2 cellular contexts compared by ENCODE assay signal in the genomic region with DNA sequence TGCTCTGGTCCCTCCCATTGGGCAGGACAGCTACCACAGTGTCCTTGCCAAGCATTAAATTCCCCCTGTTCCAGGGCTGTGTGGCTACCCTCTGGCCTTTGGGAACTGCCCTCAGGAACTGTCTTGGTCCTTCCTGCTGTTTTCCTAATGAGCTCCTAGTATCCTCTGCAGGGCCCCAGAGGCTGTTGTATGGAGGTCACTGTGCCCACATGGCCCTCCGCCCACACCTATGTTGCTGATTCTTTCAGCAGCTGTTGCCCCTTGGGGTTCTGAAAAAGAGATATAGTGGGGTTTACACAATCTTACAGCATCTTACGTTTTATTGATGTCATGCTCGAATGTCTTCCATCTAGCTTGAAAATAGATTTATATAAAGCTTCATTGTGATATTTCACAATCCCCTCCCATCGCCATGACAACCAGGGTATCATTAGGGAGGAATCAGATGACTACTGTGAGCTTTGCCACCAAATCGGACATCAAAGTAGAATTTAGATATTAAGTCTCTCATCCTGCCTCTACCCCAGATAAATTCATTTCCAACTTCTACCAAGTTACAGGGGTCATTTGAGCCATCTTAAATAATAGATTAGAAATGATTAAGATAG.
TF ChIP-seq lines count a peak whose summit lies in the region.

No MANE protein-coding gene starts in this region.

TF ChIP-seq in HepG2, 621 proteins besides CTCF, POLR2A, EP300 and RAD21:
- TF ChIP-seq ZNF768 (CRISPR knock-in tag; IDR thresholded peaks at IDR 0.05) (no peak), CEBPB (IDR thresholded peaks at IDR 0.05; ENCODE audit: borderline replicate concordance, low read depth, low read length) (peak; percentile 32; the same call in 1 of the 2 replicates)
- TF ChIP-seq, protein P1, sequence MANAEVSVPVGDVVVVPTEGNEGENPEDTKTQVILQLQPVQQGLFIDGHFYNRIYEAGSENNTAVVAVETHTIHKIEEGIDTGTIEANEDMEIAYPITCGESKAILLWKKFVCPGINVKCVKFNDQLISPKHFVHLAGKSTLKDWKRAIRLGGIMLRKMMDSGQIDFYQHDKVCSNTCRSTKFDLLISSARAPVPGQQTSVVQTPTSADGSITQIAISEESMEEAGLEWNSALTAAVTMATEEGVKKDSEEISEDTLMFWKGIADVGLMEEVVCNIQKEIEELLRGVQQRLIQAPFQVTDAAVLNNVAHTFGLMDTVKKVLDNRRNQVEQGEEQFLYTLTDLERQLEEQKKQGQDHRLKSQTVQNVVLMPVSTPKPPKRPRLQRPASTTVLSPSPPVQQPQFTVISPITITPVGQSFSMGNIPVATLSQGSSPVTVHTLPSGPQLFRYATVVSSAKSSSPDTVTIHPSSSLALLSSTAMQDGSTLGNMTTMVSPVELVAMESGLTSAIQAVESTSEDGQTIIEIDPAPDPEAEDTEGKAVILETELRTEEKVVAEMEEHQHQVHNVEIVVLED (CRISPR knock-in tag; IDR thresholded peaks at IDR 0.05; ENCODE audit: borderline replicate concordance) = no peak
- TF ChIP-seq, protein P2, sequence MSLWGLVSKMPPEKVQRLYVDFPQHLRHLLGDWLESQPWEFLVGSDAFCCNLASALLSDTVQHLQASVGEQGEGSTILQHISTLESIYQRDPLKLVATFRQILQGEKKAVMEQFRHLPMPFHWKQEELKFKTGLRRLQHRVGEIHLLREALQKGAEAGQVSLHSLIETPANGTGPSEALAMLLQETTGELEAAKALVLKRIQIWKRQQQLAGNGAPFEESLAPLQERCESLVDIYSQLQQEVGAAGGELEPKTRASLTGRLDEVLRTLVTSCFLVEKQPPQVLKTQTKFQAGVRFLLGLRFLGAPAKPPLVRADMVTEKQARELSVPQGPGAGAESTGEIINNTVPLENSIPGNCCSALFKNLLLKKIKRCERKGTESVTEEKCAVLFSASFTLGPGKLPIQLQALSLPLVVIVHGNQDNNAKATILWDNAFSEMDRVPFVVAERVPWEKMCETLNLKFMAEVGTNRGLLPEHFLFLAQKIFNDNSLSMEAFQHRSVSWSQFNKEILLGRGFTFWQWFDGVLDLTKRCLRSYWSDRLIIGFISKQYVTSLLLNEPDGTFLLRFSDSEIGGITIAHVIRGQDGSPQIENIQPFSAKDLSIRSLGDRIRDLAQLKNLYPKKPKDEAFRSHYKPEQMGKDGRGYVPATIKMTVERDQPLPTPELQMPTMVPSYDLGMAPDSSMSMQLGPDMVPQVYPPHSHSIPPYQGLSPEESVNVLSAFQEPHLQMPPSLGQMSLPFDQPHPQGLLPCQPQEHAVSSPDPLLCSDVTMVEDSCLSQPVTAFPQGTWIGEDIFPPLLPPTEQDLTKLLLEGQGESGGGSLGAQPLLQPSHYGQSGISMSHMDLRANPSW (CRISPR knock-in tag; IDR thresholded peaks at IDR 0.05; ENCODE audit: borderline replicate concordance) = no peak
TF ChIP-seq in HepG2: peak in this region for 1.

TF ChIP-seq in H1, 55 proteins besides CTCF, POLR2A, EP300 and RAD21:
- no peak for TF ChIP-seq POLR2AphosphoS5 (IDR thresholded peaks at IDR 0.05; ENCODE audit: low read depth, low read length)
- no peak for TF ChIP-seq FOSL1 (IDR thresholded peaks at IDR 0.05; ENCODE audit: insufficient read depth, low read depth, low read length)
- TF ChIP-seq CEBPB (IDR thresholded peaks at IDR 0.05; ENCODE audit: low read depth, low read length) = peak; percentile 68
- no peak for TF ChIP-seq TEAD4 (IDR thresholded peaks at IDR 0.05; ENCODE audit: low read depth, low read length)
- TF ChIP-seq, protein P3, sequence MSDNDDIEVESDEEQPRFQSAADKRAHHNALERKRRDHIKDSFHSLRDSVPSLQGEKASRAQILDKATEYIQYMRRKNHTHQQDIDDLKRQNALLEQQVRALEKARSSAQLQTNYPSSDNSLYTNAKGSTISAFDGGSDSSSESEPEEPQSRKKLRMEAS (IDR thresholded peaks at IDR 0.05) = no peak
